ENCODE assay signal across 11 cellular contexts in genomic region chr17:72005332-72006163, GRCh38.
A peak's percentile ranks its signal among the peaks of the same experiment; 100 is the strongest.
DNase-seq lines count a peak whose midpoint lies in the region; ATAC-seq and TF ChIP-seq lines count a peak whose summit lies in the region.
"Had no signal": no experiment of that assay in that cellular context is flagged by ENCODE, and none has a peak within 500 bp of the region (broad histone marks: within the 10 kb centered on the region; RNA-seq: fewer than 3 reads in every experiment).

No MANE protein-coding gene starts in this region.

- no peaks in the 10 kb centered on the region for H3K9me3 ChIP-seq in sigmoid colon
- H3K9me3 ChIP-seq: suprapubic skin had no signal

- no peak for TF ChIP-seq CTCF in sigmoid colon (IDR thresholded peaks at IDR 0.05)

- no peak for TF ChIP-seq EP300 in sigmoid colon (IDR thresholded peaks at IDR 0.05)

- 74 to 81% methylated on average over 6 of the region's 6 CpGs for WGBS in sigmoid colon, 2 donors

- intact Hi-C loops in activated CD4-positive, alpha-beta T cell treated with anti-CD3 and anti-CD28 coated beads, Interleukin-2, amount 10 ng/mL, durations not matched to agents 24 days and 14 days (cut with micrococcal nuclease) = no loop called here
- intact Hi-C loops in sigmoid colon (cut with DNase I) = no loop called here

- H3K27ac ChIP-seq in sigmoid colon = no peak overlapping the region
- H3K27ac ChIP-seq: neural progenitor cell, suprapubic skin had no signal

- no peaks in the 10 kb centered on the region for H3K36me3 Mint-ChIP-seq in activated CD4-positive, alpha-beta T cell treated with anti-CD3 and anti-CD28 coated beads, Interleukin-2, amount 10 ng/mL, durations not matched to agents 24 days and 14 days (ENCODE audit: low read depth)
- H3K36me3 Mint-ChIP-seq: neural progenitor cell had no signal

- H3K27ac Mint-ChIP-seq in activated CD4-positive, alpha-beta T cell treated with anti-CD3 and anti-CD28 coated beads, Interleukin-2, amount 10 ng/mL, durations not matched to agents 24 days and 14 days = no peak overlapping the region
- H3K27ac Mint-ChIP-seq: neural progenitor cell had no signal

- no peak overlapping the region for H3K4me3 ChIP-seq in sigmoid colon
- H3K4me3 ChIP-seq: neural progenitor cell, suprapubic skin had no signal

- TF ChIP-seq POLR2A in sigmoid colon (IDR thresholded peaks at IDR 0.05) = no peak

- peak; percentile 54 for ATAC-seq in GM18870 (IDR thresholded peaks at IDR 0.05; ENCODE audit: unreplicated experiment)
- peak; percentile 54 for ATAC-seq in GM21515 (IDR thresholded peaks at IDR 0.05; ENCODE audit: unreplicated experiment)
- ATAC-seq in HG03025 (IDR thresholded peaks at IDR 0.05; ENCODE audit: low FRiP score, unreplicated experiment) = peak; percentile 66
- ATAC-seq in HG03575 (IDR thresholded peaks at IDR 0.05; ENCODE audit: extremely low read depth, insufficient number of reproducible peaks, low FRiP score, unreplicated experiment) = peak; percentile 36
- ATAC-seq: Right ventricle myocardium inferior had no signal

- DNase-seq in stimulated activated CD4-positive, alpha-beta T cell treated with anti-CD3 and anti-CD28 coated beads, Interleukin-15, amount 100 ng/mL, for 24 hours = no peak
- DNase-seq in activated CD4-positive, alpha-beta T cell treated with anti-CD3 and anti-CD28 coated beads, Interleukin-2, amount 10 ng/mL, durations not matched to agents 24 days and 14 days = no peak
- no peak for DNase-seq in sigmoid colon
- DNase-seq: erythroblast had no signal

- H3K4me1 Mint-ChIP-seq in activated CD4-positive, alpha-beta T cell treated with anti-CD3 and anti-CD28 coated beads, Interleukin-2, amount 10 ng/mL, durations not matched to agents 24 days and 14 days = no peaks in the 10 kb centered on the region

- peaks cover 3% of the 10 kb centered on the region for H3K9me3 Mint-ChIP-seq in activated CD4-positive, alpha-beta T cell treated with anti-CD3 and anti-CD28 coated beads, Interleukin-2, amount 10 ng/mL, durations not matched to agents 24 days and 14 days
- H3K9me3 Mint-ChIP-seq: neural progenitor cell had no signal

- no peaks in the 10 kb centered on the region for H3K4me1 ChIP-seq in sigmoid colon
- H3K4me1 ChIP-seq: neural progenitor cell, suprapubic skin had no signal

- no peaks in the 10 kb centered on the region for H3K27me3 ChIP-seq in sigmoid colon
- H3K27me3 ChIP-seq: neural progenitor cell, suprapubic skin had no signal

- no peaks in the 10 kb centered on the region for H3K27me3 Mint-ChIP-seq in activated CD4-positive, alpha-beta T cell treated with anti-CD3 and anti-CD28 coated beads, Interleukin-2, amount 10 ng/mL, durations not matched to agents 24 days and 14 days

- no peak overlapping the region for H3K4me3 Mint-ChIP-seq in activated CD4-positive, alpha-beta T cell treated with anti-CD3 and anti-CD28 coated beads, Interleukin-2, amount 10 ng/mL, durations not matched to agents 24 days and 14 days
- H3K4me3 Mint-ChIP-seq: neural progenitor cell had no signal

- no peaks in the 10 kb centered on the region for H3K36me3 ChIP-seq in sigmoid colon
- H3K36me3 ChIP-seq: neural progenitor cell, suprapubic skin had no signal
